Comparison of ENCODE assay signal across 12 cellular contexts in genomic region chr15:85031086-85031943, GRCh38. TPM values are rescaled to one million over a fixed set of nuclear protein-coding genes. Genes with fewer than 3 reads are reported as not detected.
A peak's percentile ranks its signal among the peaks of the same experiment; 100 is the strongest.
DNase-seq lines count a peak whose midpoint lies in the region; ATAC-seq and TF ChIP-seq lines count a peak whose summit lies in the region.
"Had no signal": no experiment of that assay in that cellular context is flagged by ENCODE, and none has a peak within 500 bp of the region (broad histone marks: within the 10 kb centered on the region; RNA-seq: fewer than 3 reads in every experiment).

No MANE protein-coding gene starts in this region.

- H3K4me3 ChIP-seq in heart left ventricle (no peak overlapping the region), heart right ventricle (no peak overlapping the region)
- H3K4me3 ChIP-seq: breast epithelium, lung, tibial artery had no signal

- H3K27me3 ChIP-seq in heart left ventricle, result no peaks in the 10 kb centered on the region
- no peaks in the 10 kb centered on the region for H3K27me3 ChIP-seq in heart right ventricle
- H3K27me3 ChIP-seq: breast epithelium, tibial artery had no signal

- H3K4me1 ChIP-seq in heart left ventricle, result peaks cover 2 to 81% (median 58%) of the 10 kb centered on the region in 12 donors
- peaks cover 7 to 85% (median 75%) of the 10 kb centered on the region in 9 donors for H3K4me1 ChIP-seq in heart right ventricle
- H3K4me1 ChIP-seq: breast epithelium had no signal

- CTCF ChIA-PET in activated CD8-positive, alpha-beta T cell treated with anti-CD3 and anti-CD28 coated beads, Interleukin-2, amount 10 ng/mL, durations not matched to agents 7 days and 5 days (lab: Charles Lee), result interaction anchor here (1.9 kb wide), 1 partner anchor 13 kb away, joined by 10 read pairs; no protein-coding TSS in a partner anchor

- DNase-seq in heart left ventricle, result no peak
- DNase-seq in heart right ventricle, result no peak
- DNase-seq in activated CD8-positive, alpha-beta T cell treated with anti-CD3 and anti-CD28 coated beads, Interleukin-2, amount 10 ng/mL, durations not matched to agents 7 days and 5 days, result no peak
- peak; percentile 64 for DNase-seq in left lobe of liver (ENCODE audit: low spot score)
- DNase-seq in C1 segment of cervical spinal cord (lab: John Stamatoyannopoulos, UW), result no peak
- no peak for DNase-seq in cerebellar nuclear complex (lab: John Stamatoyannopoulos, UW)
- DNase-seq in COR-L47 (lab: John Stamatoyannopoulos, UW), result no peak
- DNase-seq: DMS153, tibial artery had no signal

- intact Hi-C loops in heart left ventricle (cut with DNase I) (loop anchor here in 1 of 10 donors (5.0 kb wide), 1 partner anchor 54 kb away; no protein-coding TSS in a partner anchor), heart right ventricle (cut with DNase I) (loop anchor here in 4 of 10 donors (5.0 to 10.0 kb wide), 3 partner anchors 39 to 57 kb away; partner anchors contain the start of gene PDE8A (in 2 of the 4))

- H3K4me1 Mint-ChIP-seq in activated CD8-positive, alpha-beta T cell treated with anti-CD3 and anti-CD28 coated beads, Interleukin-2, amount 10 ng/mL, durations not matched to agents 7 days and 5 days (ENCODE audit: low read depth), result peaks cover 55% of the 10 kb centered on the region

- peak overlapping the region; percentile 28 for H3K27ac Mint-ChIP-seq in activated CD8-positive, alpha-beta T cell treated with anti-CD3 and anti-CD28 coated beads, Interleukin-2, amount 10 ng/mL, durations not matched to agents 7 days and 5 days

- TF ChIP-seq CTCF in heart left ventricle (IDR thresholded peaks at IDR 0.05), result no peak
- TF ChIP-seq CTCF in heart right ventricle (IDR thresholded peaks at IDR 0.05), result no peak

- POLR2A ChIA-PET in activated CD8-positive, alpha-beta T cell treated with anti-CD3 and anti-CD28 coated beads, Interleukin-2, amount 10 ng/mL, durations not matched to agents 7 days and 5 days (lab: Charles Lee), result no interaction called here

- H3K36me3 ChIP-seq in heart left ventricle (no peaks in the 10 kb centered on the region), heart right ventricle (no peaks in the 10 kb centered on the region)
- H3K36me3 ChIP-seq: breast epithelium, tibial artery had no signal

- WGBS in heart left ventricle, 4 donors, result 77 to 85% (median 79%) methylated on average over 6 of the region's 6 CpGs
- WGBS in heart right ventricle, 2 donors, result 83 to 91% methylated on average over 6 of the region's 6 CpGs

- ATAC-seq in heart left ventricle (peak in 1 of 4 donors; percentile 10), heart right ventricle (no peak), left lobe of liver (peak; percentile 70)
- peak; percentile 35 for ATAC-seq in activated CD8-positive, alpha-beta T cell treated with anti-CD3 and anti-CD28 coated beads, Interleukin-2, amount 10 ng/mL, durations not matched to agents 7 days and 5 days

- H3K27me3 Mint-ChIP-seq in activated CD8-positive, alpha-beta T cell treated with anti-CD3 and anti-CD28 coated beads, Interleukin-2, amount 10 ng/mL, durations not matched to agents 7 days and 5 days (ENCODE audit: low read depth), result no peaks in the 10 kb centered on the region

- H3K9me3 ChIP-seq in heart left ventricle (no peaks in the 10 kb centered on the region), heart right ventricle (no peaks in the 10 kb centered on the region)
- H3K9me3 ChIP-seq: breast epithelium, tibial artery had no signal

- TF ChIP-seq POLR2A in heart left ventricle (IDR thresholded peaks at IDR 0.05), result no peak

- no peaks in the 10 kb centered on the region for H3K36me3 Mint-ChIP-seq in activated CD8-positive, alpha-beta T cell treated with anti-CD3 and anti-CD28 coated beads, Interleukin-2, amount 10 ng/mL, durations not matched to agents 7 days and 5 days (ENCODE audit: low read depth)

- no peaks in the 10 kb centered on the region for H3K9me3 Mint-ChIP-seq in activated CD8-positive, alpha-beta T cell treated with anti-CD3 and anti-CD28 coated beads, Interleukin-2, amount 10 ng/mL, durations not matched to agents 7 days and 5 days (ENCODE audit: insufficient read depth)

- peak overlapping the region in 7 of 12 donors; percentile 4 to 33 (median 19) for H3K27ac ChIP-seq in heart left ventricle
- H3K27ac ChIP-seq in heart right ventricle, result peak overlapping the region in 4 of 10 donors; percentile 33 to 63 (median 44)
- H3K27ac ChIP-seq in temporal lobe (ENCODE audit: low read depth, low read length), result peak overlapping the region; percentile 69
- H3K27ac ChIP-seq: breast epithelium had no signal

- H3K4me3 Mint-ChIP-seq in activated CD8-positive, alpha-beta T cell treated with anti-CD3 and anti-CD28 coated beads, Interleukin-2, amount 10 ng/mL, durations not matched to agents 7 days and 5 days, result no peak overlapping the region

RNA-seq across cellular contexts. Expression of gene PDE8A, which starts 49.7 kb away (rescaled TPM):
- total RNA-seq in heart left ventricle, result 10 to 100 TPM in 8 of 9 donors, 1 to 10 TPM in 1; 9.4 to 21.5 (median 17.8) TPM
- polyA plus RNA-seq in heart left ventricle, result 10 to 100 TPM; 11.9 to 13.6 TPM
- 10 to 100 TPM; 13.1 to 20.3 (median 17.4) TPM for total RNA-seq in heart right ventricle
- polyA plus RNA-seq in heart right ventricle, result 10 to 100 TPM; 10.9 to 46.7 TPM
- total RNA-seq in activated CD8-positive, alpha-beta T cell treated with anti-CD3 and anti-CD28 coated beads, Interleukin-2, amount 10 ng/mL, durations not matched to agents 7 days and 5 days, result 10 to 100 TPM; 12.6 to 12.8 TPM
- total RNA-seq in left lobe of liver, result 33.1 TPM
- 10.3 TPM for total RNA-seq in temporal lobe

Comparison
In these comparisons a context has a peak if more than half of its experiments do, and no peak if none do; other contexts are left out.
1. ATAC-seq: peak in activated CD8-positive, alpha-beta T cell treated with anti-CD3 and anti-CD28 coated beads, Interleukin-2, amount 10 ng/mL, durations not matched to agents 7 days and 5 days (single experiment) and left lobe of liver (single experiment); none in heart right ventricle (0 of 8).